Comparison of ENCODE assay signal across 12 cellular contexts in genomic region chr16:68233835-68234187, GRCh38. TPM values are rescaled to one million over a fixed set of nuclear protein-coding genes. Genes with fewer than 3 reads are reported as not detected.
DNase-seq lines count a peak whose midpoint lies in the region; ATAC-seq and TF ChIP-seq lines count a peak whose summit lies in the region.
"Had no signal": no experiment of that assay in that cellular context is flagged by ENCODE, and none has a peak within 500 bp of the region (broad histone marks: within the 10 kb centered on the region; RNA-seq: fewer than 3 reads in every experiment).

No MANE protein-coding gene starts in this region.

- no peak for DNase-seq in CD4-positive, CD25-positive, alpha-beta regulatory T cell
- DNase-seq in PC-9 (no peak), esophagus squamous epithelium (lab: John Stamatoyannopoulos, UW) (no peak), trophoblast cell (no peak), NCI-H524 treated with DMSO at 0.1 percent for 48 hours (lab: John Stamatoyannopoulos, UW) (no peak), NCI-H2227 (lab: John Stamatoyannopoulos, UW; ENCODE audit: unreplicated experiment) (no peak), NCI-H2107 (lab: John Stamatoyannopoulos, UW) (no peak)
- DNase-seq: NCI-H2227 treated with DMSO at 0.1 percent for 48 hours had no signal

- H3K79me2 ChIP-seq in PC-9 (ENCODE audit: low read depth), result peaks cover 34% of the 10 kb centered on the region
- H3K79me2 ChIP-seq in trophoblast cell (ENCODE audit: control insufficient read depth, insufficient read depth, low read length, poor library complexity), result peaks cover 20% of the 10 kb centered on the region

- no peak overlapping the region for H4K12ac ChIP-seq in trophoblast cell (ENCODE audit: low read depth, low read length)

- 42 to 51% methylated on average over 3 of the region's 8 CpGs for WGBS in esophagus squamous epithelium, 2 donors
- no CpG with 5 or more reads among the region's 8 CpGs for WGBS in trophoblast cell (ENCODE audit: extremely low coverage, insufficient coverage, insufficient read length)

- TF ChIP-seq CTCF in PC-9 (conservative IDR thresholded peaks at IDR 0.05) (no peak), esophagus squamous epithelium (IDR thresholded peaks at IDR 0.05) (no peak)

- peak overlapping the region; percentile 35 for H3K4ac ChIP-seq in trophoblast cell (ENCODE audit: low read depth, low read length)

- H2BK5ac ChIP-seq in trophoblast cell (ENCODE audit: low read depth, low read length, poor library complexity), result no peak overlapping the region

- H3K4me3 ChIP-seq in CD4-positive, CD25-positive, alpha-beta regulatory T cell (ENCODE audit: low read depth, low read length), result no peak overlapping the region
- peak overlapping the region; percentile 99 for H3K4me3 ChIP-seq in PC-9
- peak overlapping the region; percentile 62 to 76 (median 70) for H3K4me3 ChIP-seq in esophagus squamous epithelium
- H3K4me3 ChIP-seq in trophoblast cell (ENCODE audit: low read depth, low read length), result no peak overlapping the region
- H3K4me3 ChIP-seq: neural progenitor cell had no signal

- CTCF ChIA-PET in PC-9 (lab: Charles Lee), result no interaction called here

- H2AK5ac ChIP-seq in trophoblast cell (ENCODE audit: low read length), result no peak overlapping the region

- no peak overlapping the region for H3K9ac ChIP-seq in trophoblast cell (ENCODE audit: low read length)
- H3K9ac ChIP-seq: neural progenitor cell had no signal

- H4K8ac ChIP-seq in trophoblast cell (ENCODE audit: low read depth, low read length), result no peak overlapping the region

- H3K18ac ChIP-seq in trophoblast cell (ENCODE audit: low read length), result peak overlapping the region; percentile 5

- peaks cover 8% of the 10 kb centered on the region for H3K36me3 Mint-ChIP-seq in CD4-positive, CD25-positive, alpha-beta regulatory T cell

- H3K9me3 ChIP-seq in CD4-positive, CD25-positive, alpha-beta regulatory T cell (ENCODE audit: control insufficient read depth in 2 of 2, low read length in 2 of 2), result no peaks in the 10 kb centered on the region
- H3K9me3 ChIP-seq in PC-9 (ENCODE audit: insufficient read depth, low read depth) (no peaks in the 10 kb centered on the region), esophagus squamous epithelium (no peaks in the 10 kb centered on the region), trophoblast cell (ENCODE audit: insufficient read depth, low read depth, low read length) (no peaks in the 10 kb centered on the region)

- peaks cover 36% of the 10 kb centered on the region for H3F3A ChIP-seq in PC-9 (ENCODE audit: insufficient read depth, low read depth)

- no peaks in the 10 kb centered on the region for H3K27me3 Mint-ChIP-seq in CD4-positive, CD25-positive, alpha-beta regulatory T cell
- H3K27me3 Mint-ChIP-seq: activated naive CD8-positive, alpha-beta T cell treated with anti-CD3 and anti-CD28 coated beads, Interleukin-2, amount 10 ng/mL, durations not matched to agents 7 days and 5 days had no signal

- H4K91ac ChIP-seq in trophoblast cell (ENCODE audit: low read depth, low read length), result no peak overlapping the region

- H3K4me1 ChIP-seq in CD4-positive, CD25-positive, alpha-beta regulatory T cell (ENCODE audit: control insufficient read depth, insufficient read depth, low read length, poor library complexity, severe bottlenecking), result peaks cover 25% of the 10 kb centered on the region
- H3K4me1 ChIP-seq in PC-9 (replicated peaks; ENCODE audit: insufficient read depth) (peaks cover 22% of the 10 kb centered on the region), esophagus squamous epithelium (peaks cover 14 to 76% (median 16%) of the 10 kb centered on the region in 3 donors), trophoblast cell (ENCODE audit: control insufficient read depth in 1 of 2, insufficient read depth in 2 of 2, low read length in 2 of 2) (peaks cover 26 to 30% of the 10 kb centered on the region in 2 experiments)

- TF ChIP-seq POLR2A in esophagus squamous epithelium (IDR thresholded peaks at IDR 0.05), result no peak

- H3K9me2 ChIP-seq in PC-9 (ENCODE audit: insufficient read depth), result no peaks in the 10 kb centered on the region

- no peaks in the 10 kb centered on the region for H3K27me3 ChIP-seq in CD4-positive, CD25-positive, alpha-beta regulatory T cell (ENCODE audit: control insufficient read depth, insufficient read depth, low read length)
- H3K27me3 ChIP-seq in PC-9 (ENCODE audit: insufficient read depth, low read depth) (no peaks in the 10 kb centered on the region), esophagus squamous epithelium (no peaks in the 10 kb centered on the region), trophoblast cell (ENCODE audit: insufficient read depth, low read length) (no peaks in the 10 kb centered on the region)

- no peak overlapping the region for H2AFZ ChIP-seq in PC-9
- H2AFZ ChIP-seq in trophoblast cell (ENCODE audit: insufficient read depth, low read length, poor library complexity), result no peak overlapping the region
- H2AFZ ChIP-seq: neural progenitor cell had no signal

- POLR2A ChIA-PET in PC-9 (lab: Charles Lee; ENCODE audit: unreplicated experiment), result interaction anchor here (1.4 kb wide), 1 partner anchor 149 kb away, joined by 6 read pairs; the partner anchor contains the start of gene NFATC3

- no peak for ATAC-seq in CD4-positive, CD25-positive, alpha-beta regulatory T cell (ENCODE audit: low read depth in 2 of 2)
- no peak for ATAC-seq in HG03442 (IDR thresholded peaks at IDR 0.05; ENCODE audit: unreplicated experiment)

- H3K4me1 Mint-ChIP-seq in CD4-positive, CD25-positive, alpha-beta regulatory T cell, result peaks cover 4 to 31% (median 17%) of the 10 kb centered on the region in 4 donors

- intact Hi-C loops in PC-9 (cut with micrococcal nuclease; ENCODE audit: unreplicated experiment), result loop anchor here (2.0 to 10.0 kb wide), 5 partner anchors 95 to 989 kb away; partner anchors contain the start of genes FHOD1, NFATC3, PSMB10 and SLC9A5
- intact Hi-C loops in esophagus squamous epithelium (cut with DNase I), result loop anchor here (10.0 kb wide), 1 partner anchor 149 kb away; the partner anchor contains the start of gene NFATC3

- BruUV-seq in PC-9 (replicated peaks; lab: Mats Ljungman, UMichigan), result no TSS peak

- no peak overlapping the region for H2BK120ac ChIP-seq in trophoblast cell (ENCODE audit: insufficient read depth, low read length, poor library complexity)

- H3K4me3 Mint-ChIP-seq in CD4-positive, CD25-positive, alpha-beta regulatory T cell, result peak overlapping the region in 1 of 4 donors; percentile 24
- H3K4me3 Mint-ChIP-seq: activated naive CD8-positive, alpha-beta T cell treated with anti-CD3 and anti-CD28 coated beads, Interleukin-2, amount 10 ng/mL, durations not matched to agents 7 days and 5 days; neural progenitor cell had no signal

- peaks cover 0 to 2% (median 0%) of the 10 kb centered on the region in 7 donors for H3K9me3 Mint-ChIP-seq in CD4-positive, CD25-positive, alpha-beta regulatory T cell
- H3K9me3 Mint-ChIP-seq: activated naive CD8-positive, alpha-beta T cell treated with anti-CD3 and anti-CD28 coated beads, Interleukin-2, amount 10 ng/mL, durations not matched to agents 7 days and 5 days had no signal

- peaks cover 35% of the 10 kb centered on the region for H4K20me1 ChIP-seq in PC-9 (ENCODE audit: insufficient read depth)

- H3K27ac Mint-ChIP-seq in CD4-positive, CD25-positive, alpha-beta regulatory T cell, result peak overlapping the region in 2 of 3 donors; percentile 5 to 21
- H3K27ac Mint-ChIP-seq: activated naive CD8-positive, alpha-beta T cell treated with anti-CD3 and anti-CD28 coated beads, Interleukin-2, amount 10 ng/mL, durations not matched to agents 7 days and 5 days; neural progenitor cell had no signal

- H3K79me1 ChIP-seq in trophoblast cell (ENCODE audit: low read length), result peaks cover 25% of the 10 kb centered on the region

- no peak overlapping the region for H2BK12ac ChIP-seq in trophoblast cell (ENCODE audit: low read length)

- H3K23ac ChIP-seq in trophoblast cell (ENCODE audit: low read length), result no peak overlapping the region

- H3K4me2 ChIP-seq in PC-9, result peak overlapping the region; percentile 97
- H3K4me2 ChIP-seq in trophoblast cell (ENCODE audit: low read length), result peak overlapping the region; percentile 98
- H3K4me2 ChIP-seq: neural progenitor cell had no signal

- peaks cover 12% of the 10 kb centered on the region for H3K36me3 ChIP-seq in CD4-positive, CD25-positive, alpha-beta regulatory T cell (ENCODE audit: control insufficient read depth, insufficient read depth, low read length)
- H3K36me3 ChIP-seq in PC-9 (ENCODE audit: low read depth) (peaks cover 4% of the 10 kb centered on the region; the same call in 1 of the 2 replicates), esophagus squamous epithelium (peaks cover 18 to 46% (median 19%) of the 10 kb centered on the region in 3 donors), trophoblast cell (ENCODE audit: control insufficient read depth in 1 of 2, insufficient read depth in 2 of 2, low read length in 2 of 2) (peaks cover 33 to 35% of the 10 kb centered on the region in 2 experiments)
- H3K36me3 ChIP-seq: neural progenitor cell had no signal

- H3K27ac ChIP-seq in CD4-positive, CD25-positive, alpha-beta regulatory T cell (ENCODE audit: insufficient read depth, low read length, poor library complexity, severe bottlenecking), result peak overlapping the region; percentile 33
- H3K27ac ChIP-seq in PC-9, result no peak overlapping the region
- H3K27ac ChIP-seq in esophagus squamous epithelium, result peak overlapping the region; percentile 89 to 98 (median 94)
- peak overlapping the region; percentile 1 for H3K27ac ChIP-seq in trophoblast cell (ENCODE audit: low read depth, low read length)
- H3K27ac ChIP-seq: neural progenitor cell had no signal

- no peak overlapping the region for H3K14ac ChIP-seq in trophoblast cell (ENCODE audit: low read length)

RNA-seq across cellular contexts. Expression of gene ESRP2, which starts 2.1 kb away (rescaled TPM):
- total RNA-seq in CD4-positive, CD25-positive, alpha-beta regulatory T cell, result not detected
- under 1 TPM; 0.10 to 0.99 (median 0.33) TPM for polyA plus RNA-seq in CD4-positive, CD25-positive, alpha-beta regulatory T cell
- 36.4 and 45.0 TPM in 2 replicates for total RNA-seq in PC-9 (2021)
- total RNA-seq in esophagus squamous epithelium, result 100 to 1,000 TPM in 3 of 4 donors, 10 to 100 TPM in 1; 44.6 to 137 (median 118) TPM
- polyA plus RNA-seq in trophoblast cell (2013), result 30.4 and 31.7 TPM in 2 replicates
- total RNA-seq: LHCN-M2 had no signal

RNA-seq across cellular contexts. Expression of gene PLA2G15, which starts 11.4 kb away (rescaled TPM):
- 9.4 TPM for total RNA-seq in CD4-positive, CD25-positive, alpha-beta regulatory T cell
- 10 to 100 TPM in 1 of 4 donors, 1 to 10 TPM in 3; 7.5 to 10.3 (median 8.8) TPM for polyA plus RNA-seq in CD4-positive, CD25-positive, alpha-beta regulatory T cell
- total RNA-seq in PC-9 (2021), result 13.4 and 14.0 TPM in 2 replicates
- total RNA-seq in esophagus squamous epithelium, result 1 to 10 TPM; 3.3 to 9.8 (median 6.6) TPM
- polyA plus RNA-seq in trophoblast cell (2013), result 22.1 and 24.6 TPM in 2 replicates

RNA-seq across cellular contexts. Expression of gene SLC7A6, which starts 30.5 kb away (rescaled TPM):
- 141 TPM for total RNA-seq in CD4-positive, CD25-positive, alpha-beta regulatory T cell
- polyA plus RNA-seq in CD4-positive, CD25-positive, alpha-beta regulatory T cell, result 10 to 100 TPM; 10.7 to 21.4 (median 17.4) TPM
- total RNA-seq in PC-9 (2021), result 28.6 and 44.7 TPM in 2 replicates
- 10 to 100 TPM in 1 of 4 donors, 1 to 10 TPM in 3; 5.7 to 28.2 (median 7.9) TPM for total RNA-seq in esophagus squamous epithelium
- 65.1 and 75.5 TPM in 2 replicates for polyA plus RNA-seq in trophoblast cell (2013)

Comparison
In these comparisons a context has a peak if more than half of its experiments do, and no peak if none do; other contexts are left out.
1. H3K4me3 ChIP-seq: peak in PC-9 (single experiment) and esophagus squamous epithelium (4 of 4); none in CD4-positive, CD25-positive, alpha-beta regulatory T cell (single experiment) and trophoblast cell (single experiment).
2. RNA of gene ESRP2, which starts 2.1 kb away (total RNA-seq): 44.6 to 137 TPM in esophagus squamous epithelium and 36.4 to 45.0 TPM in PC-9; not detected in CD4-positive, CD25-positive, alpha-beta regulatory T cell (single experiment); every median in the first group is over 10 times any median in the second.